Comparison of ENCODE assay signal across 26 cellular contexts in the genomic region with DNA sequence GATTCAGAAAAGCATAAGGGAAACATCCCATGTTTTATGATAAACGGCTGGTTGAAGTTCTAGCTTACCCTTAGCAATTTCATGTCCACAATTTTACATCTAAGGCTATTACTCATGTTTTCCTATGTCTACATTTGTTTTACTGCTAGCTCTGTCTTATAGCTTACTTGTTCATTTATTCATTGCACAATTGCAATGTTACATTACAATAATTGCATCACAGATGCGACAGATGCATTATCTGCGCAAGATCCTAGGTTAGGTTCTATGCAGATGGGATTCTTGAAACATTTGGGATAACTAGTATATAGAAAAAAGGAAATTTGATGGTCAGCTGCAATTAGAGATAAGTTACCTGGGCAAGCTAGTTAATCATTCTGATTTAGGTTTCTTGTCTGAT.
"Had no signal": no experiment of that assay in that cellular context is flagged by ENCODE, and none has a peak within 500 bp of the region (broad histone marks: within the 10 kb centered on the region; RNA-seq: fewer than 3 reads in every experiment).

No MANE protein-coding gene starts in this region.

- H3K4me3 Mint-ChIP-seq: memory B cell; mesothelial cell of epicardium; naive B cell; natural killer cell treated with Interleukin-12 subunit alpha and Interleukin-12 subunit beta and Interleukin-15 and Interleukin-18, amount 100 ng/mL, for 72 hours; neural crest cell; stimulated activated memory B cell treated with anti-CD40 and anti-IgM and Interleukin-4, amounts not matched to agents 10 μg/mL and 1 μg/mL and 100 μg/mL, for 72 hours had no signal

- DNase-seq: dermis blood vessel endothelial cell; effector memory CD4-positive, alpha-beta T cell; head of caudate nucleus; kidney; mucosa of descending colon; naive B cell; right cardiac atrium; spleen; stimulated activated CD4-positive, alpha-beta T cell treated with anti-CD3 and anti-CD28 coated beads, Interleukin-4, amount 100 ng/mL, for 4 hours; stimulated activated naive CD8-positive, alpha-beta T cell treated with anti-CD3 and anti-CD28 coated beads, Interleukin-15, Interleukin-2, amounts not matched to agents 100 U/mL and 50 U/mL, for 24 hours; substantia nigra; testis; tibial artery; upper lobe of left lung had no signal

- H3K36me3 ChIP-seq: esophagus muscularis mucosa, neutrophil, prostate gland, spleen, tibial artery, upper lobe of left lung had no signal

- H3K9me3 Mint-ChIP-seq: mesothelial cell of epicardium, neural crest cell had no signal

- H3K4me1 ChIP-seq: esophagus muscularis mucosa, prostate gland, spleen, testis, tibial artery had no signal

- H3K27ac ChIP-seq: coronary artery, esophagus muscularis mucosa, neutrophil, prostate gland, spleen, testis, tibial artery, upper lobe of left lung had no signal

- H3K4me3 ChIP-seq: coronary artery, esophagus muscularis mucosa, lung, mucosa of descending colon, prostate gland, skin epidermis, spleen, testis, tibial artery, upper lobe of left lung had no signal

- H3K4me1 Mint-ChIP-seq: memory B cell; naive B cell; stimulated activated memory B cell treated with anti-CD40 and anti-IgM and Interleukin-4, amounts not matched to agents 10 μg/mL and 1 μg/mL and 100 μg/mL, for 72 hours had no signal

- H3K36me3 Mint-ChIP-seq: memory B cell; naive B cell; natural killer cell treated with Interleukin-12 subunit alpha and Interleukin-12 subunit beta and Interleukin-15 and Interleukin-18, amount 100 ng/mL, for 72 hours; stimulated activated memory B cell treated with anti-CD40 and anti-IgM and Interleukin-4, amounts not matched to agents 10 μg/mL and 1 μg/mL and 100 μg/mL, for 72 hours had no signal

- H3K9me3 ChIP-seq: esophagus muscularis mucosa, mucosa of descending colon, neutrophil, prostate gland, testis, tibial artery, upper lobe of left lung had no signal

- H3K27ac Mint-ChIP-seq: memory B cell; mesothelial cell of epicardium; naive B cell; natural killer cell treated with Interleukin-12 subunit alpha and Interleukin-12 subunit beta and Interleukin-15 and Interleukin-18, amount 100 ng/mL, for 72 hours; stimulated activated memory B cell treated with anti-CD40 and anti-IgM and Interleukin-4, amounts not matched to agents 10 μg/mL and 1 μg/mL and 100 μg/mL, for 72 hours had no signal

- ATAC-seq: left lobe of liver; mucosa of descending colon; natural killer cell treated with Interleukin-12 subunit alpha and Interleukin-12 subunit beta and Interleukin-15 and Interleukin-18, amount 100 ng/mL, for 72 hours; right cardiac atrium; stimulated activated memory B cell treated with anti-CD40 and anti-IgM and Interleukin-4, amounts not matched to agents 10 μg/mL and 1 μg/mL and 100 μg/mL, for 72 hours; stimulated activated naive CD8-positive, alpha-beta T cell treated with anti-CD3 and anti-CD28 coated beads, Interleukin-15, Interleukin-2, amounts not matched to agents 100 U/mL and 50 U/mL, for 24 hours had no signal

- H3K27me3 ChIP-seq: esophagus muscularis mucosa, neutrophil, spleen, testis, tibial artery, upper lobe of left lung had no signal

- H3K27me3 Mint-ChIP-seq: memory B cell; natural killer cell treated with Interleukin-12 subunit alpha and Interleukin-12 subunit beta and Interleukin-15 and Interleukin-18, amount 100 ng/mL, for 72 hours; stimulated activated memory B cell treated with anti-CD40 and anti-IgM and Interleukin-4, amounts not matched to agents 10 μg/mL and 1 μg/mL and 100 μg/mL, for 72 hours had no signal
